In genomic region chr17:15503731-15504130, GRCh38 we compare ENCODE assay signal across 30 cellular contexts. TPM values are rescaled to one million over a fixed set of nuclear protein-coding genes. Genes with fewer than 3 reads are reported as not detected.
"Had no signal": no experiment of that assay in that cellular context is flagged by ENCODE, and none has a peak within 500 bp of the region (broad histone marks: within the 10 kb centered on the region; RNA-seq: fewer than 3 reads in every experiment).

No MANE protein-coding gene starts in this region.

- H3K36me3 ChIP-seq: WERI-Rb-1 had no signal

- H3K27me3 Mint-ChIP-seq: activated CD4-positive, alpha-beta T cell treated with anti-CD3 and anti-CD28 coated beads, Interleukin-2, amount 10 ng/mL, durations not matched to agents 24 days and 14 days; activated naive CD8-positive, alpha-beta T cell treated with anti-CD3 and anti-CD28 coated beads for 36 hours had no signal

- H3K4me3 Mint-ChIP-seq: activated CD4-positive, alpha-beta T cell treated with anti-CD3 and anti-CD28 coated beads, Interleukin-2, amount 10 ng/mL, durations not matched to agents 24 days and 14 days; activated CD8-positive, alpha-beta T cell treated with anti-CD3 and anti-CD28 coated beads, Interleukin-2, amount 10 ng/mL, durations not matched to agents 7 days and 5 days; activated naive CD4-positive, alpha-beta T cell treated with anti-CD3 and anti-CD28 coated beads for 36 hours; activated naive CD8-positive, alpha-beta T cell treated with anti-CD3 and anti-CD28 coated beads for 36 hours; activated T-cell treated with anti-CD3 and anti-CD28 coated beads, Interleukin-2, amount 50 U/mL, for 4 hours; activated T-helper 1 cell treated with anti-CD3 and anti-CD28 coated beads, Interleukin-12 subunit alpha, Interleukin-12 subunit beta, Interleukin-2, Interleukin-4 antibody, amounts not matched to agents 30 ng/mL and 10 ng/mL and 1 ng/mL, durations not matched to agents 14 hours and 24 hours and 36 hours had no signal

- H3K27ac ChIP-seq: brain microvascular endothelial cell, PC-9, RWPE1, WERI-Rb-1 had no signal

- H3K27ac Mint-ChIP-seq: activated CD4-positive, alpha-beta T cell treated with anti-CD3 and anti-CD28 coated beads, Interleukin-2, amount 10 ng/mL, durations not matched to agents 24 days and 14 days; activated CD8-positive, alpha-beta T cell treated with anti-CD3 and anti-CD28 coated beads, Interleukin-2, amount 10 ng/mL, durations not matched to agents 7 days and 5 days; activated naive CD4-positive, alpha-beta T cell treated with anti-CD3 and anti-CD28 coated beads for 36 hours; activated naive CD8-positive, alpha-beta T cell treated with anti-CD3 and anti-CD28 coated beads for 36 hours; activated T-helper 1 cell treated with anti-CD3 and anti-CD28 coated beads, Interleukin-12 subunit alpha, Interleukin-12 subunit beta, Interleukin-2, Interleukin-4 antibody, amounts not matched to agents 30 ng/mL and 10 ng/mL and 1 ng/mL, durations not matched to agents 14 hours and 24 hours and 36 hours had no signal

- H3K4me2 ChIP-seq: PC-9 had no signal

- H3K27me3 ChIP-seq: brain microvascular endothelial cell had no signal

- DNase-seq: activated CD4-positive, alpha-beta T cell treated with anti-CD3 and anti-CD28 coated beads, Interleukin-2, amount 10 ng/mL, durations not matched to agents 24 days and 14 days; activated CD4-positive, alpha-beta T cell treated with anti-CD3 and anti-CD28 coated beads, Interleukin-2, amount 50 U/mL, for 48 hours; activated CD8-positive, alpha-beta memory T cell treated with anti-CD3 and anti-CD28 coated beads, Interleukin-2, amount 50 U/mL, for 4 hours; activated CD8-positive, alpha-beta T cell treated with anti-CD3 and anti-CD28 coated beads, Interleukin-2, amount 10 ng/mL, durations not matched to agents 7 days and 5 days; activated gamma-delta T cell treated with Interleukin-2 at 50 U/mL for 16 hours; activated naive CD4-positive, alpha-beta T cell treated with anti-CD3 and anti-CD28 coated beads for 36 hours; activated naive CD8-positive, alpha-beta T cell treated with anti-CD3 and anti-CD28 coated beads for 36 hours; activated T-cell treated with anti-CD3 and anti-CD28 coated beads for 4 hours; activated T-cell treated with anti-CD3 and anti-CD28 coated beads, Interleukin-2, amount 50 U/mL, for 4 hours; amniotic stem cell; aorta; brain microvascular endothelial cell; central memory CD4-positive, alpha-beta T cell; KG1; MM.1S; MV-4-11; NCI-H1092; NCI-H1436 treated with DMSO at 0.1 percent for 48 hours; NCI-H1694 treated with DMSO at 0.1 percent for 48 hours; NCI-H2029; NCI-H345; NCI-H524 treated with DMSO at 0.1 percent for 48 hours; PC-9; SIG-M5; T1000; WERI-Rb-1 had no signal

- H3K9me3 Mint-ChIP-seq: activated CD4-positive, alpha-beta T cell treated with anti-CD3 and anti-CD28 coated beads, Interleukin-2, amount 10 ng/mL, durations not matched to agents 24 days and 14 days; activated naive CD4-positive, alpha-beta T cell treated with anti-CD3 and anti-CD28 coated beads for 36 hours; activated naive CD8-positive, alpha-beta T cell treated with anti-CD3 and anti-CD28 coated beads for 36 hours; activated T-cell treated with anti-CD3 and anti-CD28 coated beads, Interleukin-2, amount 50 U/mL, for 4 hours; activated T-helper 1 cell treated with anti-CD3 and anti-CD28 coated beads, Interleukin-12 subunit alpha, Interleukin-12 subunit beta, Interleukin-2, Interleukin-4 antibody, amounts not matched to agents 30 ng/mL and 10 ng/mL and 1 ng/mL, durations not matched to agents 14 hours and 24 hours and 36 hours had no signal

- ATAC-seq: activated T-cell treated with anti-CD3 and anti-CD28 coated beads, Interleukin-2, amount 50 U/mL, for 4 hours; Right ventricle myocardium inferior had no signal

- H2AFZ ChIP-seq: PC-9 had no signal

- H3K4me3 ChIP-seq: PC-9 had no signal

RNA-seq across cellular contexts. Expression of gene CDRT4, which starts 36.3 kb away (rescaled TPM):
- total RNA-seq: LHCN-M2 had no signal
